In genomic region chr12:41473441-41473840, GRCh38 we compare ENCODE assay signal across 21 cellular contexts.
"Had no signal": no experiment of that assay in that cellular context is flagged by ENCODE, and none has a peak within 500 bp of the region (broad histone marks: within the 10 kb centered on the region; RNA-seq: fewer than 3 reads in every experiment).

No MANE protein-coding gene starts in this region.

- DNase-seq: activated T-cell treated with anti-CD3 and anti-CD28 coated beads, Interleukin-2, amount 50 U/mL, for 24 hours; aorta; caudate nucleus; effector CD4-positive, alpha-beta T cell; foreskin keratinocyte; immature natural killer cell; left lung; naive B cell; occipital lobe; posterior cingulate gyrus; right lobe of liver; stimulated activated CD4-positive, alpha-beta T cell treated with anti-CD3 and anti-CD28 coated beads, Interleukin-2, amount 100 ng/mL, for 24 hours; stomach; transverse colon; uterus had no signal

- H3K4me1 ChIP-seq: foreskin keratinocyte, left lung, right lobe of liver, suprapubic skin, transverse colon, uterus had no signal

- H3K36me3 ChIP-seq: left lung, right lobe of liver, stomach, suprapubic skin, transverse colon, uterus had no signal

- H3K27ac ChIP-seq: foreskin keratinocyte, left lung, right lobe of liver, skin epidermis, stomach, suprapubic skin, transverse colon, uterus had no signal

- H3K4me3 ChIP-seq: left lung, lung, right lobe of liver, skin epidermis, stomach, suprapubic skin, transverse colon, uterus had no signal

- H3K9me3 ChIP-seq: left lung, right lobe of liver, stomach, suprapubic skin, transverse colon, uterus had no signal

- H3K27me3 ChIP-seq: foreskin keratinocyte, left lung, right lobe of liver, stomach, suprapubic skin, transverse colon, uterus had no signal

- ATAC-seq: activated naive CD4-positive, alpha-beta T cell treated with anti-CD3 and anti-CD28 coated beads, Interleukin-2, amount 50 U/mL, for 72 hours; activated T-helper 17 cell treated with anti-CD3 and anti-CD28 coated beads, Interleukin-2, amount 50 U/mL, for 72 hours; foreskin keratinocyte; left lung; right lobe of liver; stimulated activated memory B cell treated with anti-CD40 and anti-IgM and Interleukin-4, amounts not matched to agents 10 μg/mL and 1 μg/mL and 100 μg/mL, for 72 hours had no signal
